10 cellular contexts compared by ENCODE assay signal in the genomic region with DNA sequence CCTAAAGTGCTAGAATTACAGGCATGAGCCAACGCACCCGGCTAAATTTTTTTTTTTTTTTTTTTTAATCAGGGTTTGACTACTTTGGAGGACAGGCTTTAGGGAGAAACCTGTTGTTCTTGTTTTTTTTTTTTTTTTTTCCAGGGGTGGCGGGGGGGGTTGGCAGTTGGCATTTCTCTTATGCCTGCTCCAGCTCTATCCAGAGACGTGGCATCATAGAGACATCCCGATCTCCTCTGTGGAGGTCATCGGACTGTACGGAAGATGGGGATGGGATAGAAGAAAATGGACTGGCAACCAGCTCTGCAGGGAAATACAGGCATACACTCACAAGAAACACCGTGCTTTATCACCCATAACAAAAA.
DNase-seq lines count a peak whose midpoint lies in the region; ATAC-seq and TF ChIP-seq lines count a peak whose summit lies in the region.
"Had no signal": no experiment of that assay in that cellular context is flagged by ENCODE, and none has a peak within 500 bp of the region (broad histone marks: within the 10 kb centered on the region; RNA-seq: fewer than 3 reads in every experiment).

No MANE protein-coding gene starts in this region.

- H3K27ac ChIP-seq in adrenal gland (peak overlapping the region in 4 of 5 donors; percentile 2 to 85 (median 65)), stomach (peak overlapping the region; percentile 75 to 84 (median 82))

- peaks cover 3% of the 10 kb centered on the region for H3K27me3 Mint-ChIP-seq in activated CD4-positive, alpha-beta T cell treated with anti-CD3 and anti-CD28 coated beads for 36 hours

- H3K36me3 ChIP-seq in adrenal gland (replicated peaks in 1 of 2) (no peaks in the 10 kb centered on the region), stomach (peaks cover 0 to 3% (median 0%) of the 10 kb centered on the region in 4 donors)
- H3K36me3 ChIP-seq: brain microvascular endothelial cell had no signal

- no peak for TF ChIP-seq POLR2A in adrenal gland (IDR thresholded peaks at IDR 0.05)
- TF ChIP-seq POLR2A in stomach (IDR thresholded peaks at IDR 0.05), result no peak

- H3K4me3 ChIP-seq in adrenal gland (peak overlapping the region in 1 of 4 donors; percentile 15), stomach (peak overlapping the region; percentile 33 to 47 (median 41))

- H3K9me3 Mint-ChIP-seq in activated CD4-positive, alpha-beta T cell treated with anti-CD3 and anti-CD28 coated beads for 36 hours (ENCODE audit: low read depth), result no peaks in the 10 kb centered on the region

- intact Hi-C loops in activated CD4-positive, alpha-beta T cell treated with anti-CD3 and anti-CD28 coated beads for 36 hours (cut with DNase I, micrococcal nuclease), result no loop called here
- intact Hi-C loops in adrenal gland (cut with DNase I) (no loop called here), left colon (cut with DNase I, micrococcal nuclease) (no loop called here), stomach (cut with DNase I; ENCODE audit: low total_unique reads) (no loop called here)

- WGBS in adrenal gland, 4 donors, result 73 to 80% (median 75%) methylated on average over 8 of the region's 8 CpGs
- WGBS in stomach, 5 donors, result 28 to 47% (median 33%) methylated on average over 8 of the region's 8 CpGs

- no peak for ATAC-seq in activated CD4-positive, alpha-beta T cell treated with anti-CD3 and anti-CD28 coated beads for 36 hours
- peak; percentile 35 for ATAC-seq in left colon

- H3K4me1 Mint-ChIP-seq in activated CD4-positive, alpha-beta T cell treated with anti-CD3 and anti-CD28 coated beads for 36 hours, result peaks cover 22% of the 10 kb centered on the region

- CTCF ChIA-PET in activated CD4-positive, alpha-beta T cell treated with anti-CD3 and anti-CD28 coated beads for 36 hours (lab: Charles Lee), result interaction anchor here (0.7 kb wide), 1 partner anchor 550 kb away, joined by 3 read pairs; no protein-coding TSS in a partner anchor

- H3K27me3 ChIP-seq in adrenal gland, result no peaks in the 10 kb centered on the region
- no peaks in the 10 kb centered on the region for H3K27me3 ChIP-seq in stomach
- H3K27me3 ChIP-seq: brain microvascular endothelial cell had no signal

- TF ChIP-seq CTCF in adrenal gland (IDR thresholded peaks at IDR 0.05) (no peak), stomach (IDR thresholded peaks at IDR 0.05) (no peak)

- POLR2A ChIA-PET in activated CD4-positive, alpha-beta T cell treated with anti-CD3 and anti-CD28 coated beads for 36 hours (lab: Charles Lee), result no interaction called here

- peaks cover 0 to 6% of the 10 kb centered on the region in 2 donors for H3K4me1 ChIP-seq in adrenal gland (replicated peaks in 1 of 2)
- H3K4me1 ChIP-seq in stomach, result peaks cover 22 to 46% (median 39%) of the 10 kb centered on the region in 4 donors

- H3K9me3 ChIP-seq in adrenal gland (replicated peaks in 1 of 3) (no peaks in the 10 kb centered on the region), stomach (no peaks in the 10 kb centered on the region)

- DNase-seq in activated CD4-positive, alpha-beta T cell treated with anti-CD3 and anti-CD28 coated beads for 36 hours, result no peak
- DNase-seq in activated CD4-positive, alpha-beta T cell treated with anti-CD3 and anti-CD28 coated beads, Interleukin-2, amount 50 U/mL, for 48 hours, result no peak
- DNase-seq in adrenal gland (no peak), left colon (no peak), stomach (no peak), cortex of kidney (lab: John Stamatoyannopoulos, UW) (no peak), NCI-H446 treated with DMSO at 0.1 percent for 48 hours (lab: John Stamatoyannopoulos, UW) (no peak), NCI-H526 (lab: John Stamatoyannopoulos, UW) (no peak)
- DNase-seq: NCI-H1417 treated with DMSO at 0.1 percent for 48 hours had no signal

- H3K36me3 Mint-ChIP-seq in activated CD4-positive, alpha-beta T cell treated with anti-CD3 and anti-CD28 coated beads for 36 hours (ENCODE audit: low read depth), result no peaks in the 10 kb centered on the region

- peak overlapping the region; percentile 58 for H3K27ac Mint-ChIP-seq in activated CD4-positive, alpha-beta T cell treated with anti-CD3 and anti-CD28 coated beads for 36 hours

- peak overlapping the region; percentile 57 for H3K4me3 Mint-ChIP-seq in activated CD4-positive, alpha-beta T cell treated with anti-CD3 and anti-CD28 coated beads for 36 hours

- TF ChIP-seq EP300 in stomach (IDR thresholded peaks at IDR 0.05), result no peak
